Comparison of ENCODE assay signal across 8 cellular contexts in genomic region chr11:100681064-100681502, GRCh38. TPM values are rescaled to one million over a fixed set of nuclear protein-coding genes. Genes with fewer than 3 reads are reported as not detected.
DNase-seq lines count a peak whose midpoint lies in the region; ATAC-seq, FAIRE-seq and TF ChIP-seq lines count a peak whose summit lies in the region.

No MANE protein-coding gene starts in this region.

- H3K4me1 ChIP-seq in Peyer's patch (no peaks in the 10 kb centered on the region), endothelial cell of umbilical vein (ENCODE audit: control insufficient read depth, extremely low read depth, insufficient read depth, low read length) (no peaks in the 10 kb centered on the region), osteoblast (ENCODE audit: insufficient read depth, low read length) (peaks cover 21% of the 10 kb centered on the region)

- intact Hi-C loops in endothelial cell of umbilical vein (cut with micrococcal nuclease), result no loop called here

- H3K4me3 ChIP-seq in Peyer's patch (no peak overlapping the region), endothelial cell of umbilical vein (replicated peaks in 1 of 3; ENCODE audit: insufficient read depth in 1 of 3, low read depth in 1 of 3, low read length in 3 of 3) (no peak overlapping the region), osteoblast (ENCODE audit: insufficient read depth, low read length) (no peak overlapping the region), coronary artery (no peak overlapping the region)

- H3K9me1 ChIP-seq in endothelial cell of umbilical vein (replicated peaks; ENCODE audit: control insufficient read depth, extremely low read depth, insufficient read depth, low read length), result no peaks in the 10 kb centered on the region

- CTCF ChIA-PET in endothelial cell of umbilical vein (lab: Charles Lee), result interaction anchor here (0.8 to 7.3 kb wide), 9 partner anchors 12 to 168 kb away, joined by 3 to 74 read pairs (median 3); no protein-coding TSS in a partner anchor

- POLR2A ChIA-PET in endothelial cell of umbilical vein (lab: Charles Lee), result no interaction called here

- H3K9me3 ChIP-seq in Peyer's patch (no peaks in the 10 kb centered on the region), endothelial cell of umbilical vein (replicated peaks; ENCODE audit: control insufficient read depth, insufficient read depth, low read length) (no peaks in the 10 kb centered on the region), osteoblast (ENCODE audit: low read depth, low read length) (no peaks in the 10 kb centered on the region)

- no peak for FAIRE-seq in endothelial cell of umbilical vein (lab: Jason Lieb, UNC)

- dilution Hi-C loops in endothelial cell of umbilical vein (cut with MboI; ENCODE audit: extremely low pct_ligation_motif_present, low sequenced_read_pairs), result no loop called here

- TF ChIP-seq POLR2A in Peyer's patch (IDR thresholded peaks at IDR 0.05) (no peak), endothelial cell of umbilical vein (IDR thresholded peaks at IDR 0.05; ENCODE audit: low read depth, low read length) (no peak)

- H3K4me2 ChIP-seq in endothelial cell of umbilical vein (ENCODE audit: insufficient read depth, low read length), result no peak overlapping the region
- H3K4me2 ChIP-seq in osteoblast (ENCODE audit: insufficient read depth, low read length), result peak overlapping the region; percentile 67

- TF ChIP-seq CTCF in GM10266 (IDR thresholded peaks at IDR 0.05; ENCODE audit: control insufficient read depth, insufficient read depth, low read depth, missing control alignments) (no peak), Peyer's patch (IDR thresholded peaks at IDR 0.05) (no peak), endothelial cell of umbilical vein (IDR thresholded peaks at IDR 0.05; ENCODE audit: extremely low read depth in 1 of 2, insufficient read depth in 1 of 2, low read depth in 1 of 2, low read length in 2 of 2) (no peak), osteoblast (IDR thresholded peaks at IDR 0.05; ENCODE audit: extremely low read depth, low read depth, low read length) (no peak), coronary artery (IDR thresholded peaks at IDR 0.05) (no peak)

- peak overlapping the region; percentile 41 for H2AFZ ChIP-seq in endothelial cell of umbilical vein (ENCODE audit: low read depth, low read length)
- peak overlapping the region; percentile 83 for H2AFZ ChIP-seq in osteoblast (ENCODE audit: low read length)

- no peaks in the 10 kb centered on the region for H4K20me1 ChIP-seq in endothelial cell of umbilical vein (replicated peaks; ENCODE audit: control insufficient read depth, extremely low read depth, insufficient read depth, low read length)
- no peaks in the 10 kb centered on the region for H4K20me1 ChIP-seq in osteoblast (ENCODE audit: insufficient read depth, low read length)

- DNase-seq in GM10266 (ENCODE audit: extremely low spot score), result peak; percentile 74
- peak; percentile 75 to 94 (median 88) for DNase-seq in Peyer's patch
- no peak for DNase-seq in endothelial cell of umbilical vein (ENCODE audit: low read depth, low spot score)
- no peak for DNase-seq in osteoblast (ENCODE audit: insufficient read length, low spot score, missing footprints)
- DNase-seq in coronary artery (ENCODE audit: low spot score), result no peak
- no peak for DNase-seq in DMS114 treated with DMSO at 0.1 percent for 48 hours (lab: John Stamatoyannopoulos, UW; ENCODE audit: unreplicated experiment)

- peak overlapping the region in 2 of 4 donors; percentile 12 to 36 for H3K27ac ChIP-seq in Peyer's patch
- no peak overlapping the region for H3K27ac ChIP-seq in endothelial cell of umbilical vein (ENCODE audit: insufficient read depth, low read depth, low read length)
- no peak overlapping the region for H3K27ac ChIP-seq in osteoblast (ENCODE audit: low read depth, low read length)
- H3K27ac ChIP-seq in coronary artery, result no peak overlapping the region

- H3K9ac ChIP-seq in endothelial cell of umbilical vein (replicated peaks; ENCODE audit: extremely low read depth, insufficient read depth, low read length), result no peak overlapping the region

- ATAC-seq in GM21526 (IDR thresholded peaks at IDR 0.05; ENCODE audit: low FRiP score, unreplicated experiment) (peak; percentile 99), HG03575 (IDR thresholded peaks at IDR 0.05; ENCODE audit: extremely low read depth, insufficient number of reproducible peaks, low FRiP score, unreplicated experiment) (peak; percentile 100)

- H3K79me2 ChIP-seq in endothelial cell of umbilical vein (ENCODE audit: control insufficient read depth, insufficient read depth, low read length) (no peaks in the 10 kb centered on the region), osteoblast (ENCODE audit: insufficient read depth, low read length) (no peaks in the 10 kb centered on the region)

- H3K36me3 ChIP-seq in Peyer's patch (no peaks in the 10 kb centered on the region), endothelial cell of umbilical vein (ENCODE audit: control insufficient read depth in 2 of 2, extremely low read depth in 1 of 2, insufficient read depth in 2 of 2, low read length in 2 of 2) (no peaks in the 10 kb centered on the region), osteoblast (ENCODE audit: insufficient read depth, low read length) (no peaks in the 10 kb centered on the region)

- no TSS peak for BruUV-seq in endothelial cell of umbilical vein (replicated peaks; lab: Mats Ljungman, UMichigan)

- H3K27me3 ChIP-seq in Peyer's patch (no peaks in the 10 kb centered on the region), endothelial cell of umbilical vein (ENCODE audit: control insufficient read depth in 2 of 2, insufficient read depth in 2 of 2, low read length in 2 of 2) (no peaks in the 10 kb centered on the region), osteoblast (ENCODE audit: insufficient read depth, low read length) (no peaks in the 10 kb centered on the region)

TF ChIP-seq in endothelial cell of umbilical vein, 7 proteins besides CTCF, POLR2A, EP300 and RAD21:
- TF ChIP-seq, protein P1, sequence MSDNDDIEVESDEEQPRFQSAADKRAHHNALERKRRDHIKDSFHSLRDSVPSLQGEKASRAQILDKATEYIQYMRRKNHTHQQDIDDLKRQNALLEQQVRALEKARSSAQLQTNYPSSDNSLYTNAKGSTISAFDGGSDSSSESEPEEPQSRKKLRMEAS (IDR thresholded peaks at IDR 0.05; ENCODE audit: insufficient read depth, insufficient read length), result no peak
- TF ChIP-seq GATA2 (IDR thresholded peaks at IDR 0.05; ENCODE audit: insufficient read depth, insufficient read length, low read depth, low read length) (no peak), FOS (IDR thresholded peaks at IDR 0.05; ENCODE audit: borderline replicate concordance, insufficient read depth, low read length) (no peak), MYC (IDR thresholded peaks at IDR 0.05; ENCODE audit: low read depth, low read length) (no peak), EZH2 (IDR thresholded peaks at IDR 0.05; ENCODE audit: borderline replicate concordance, low read depth, low read length, severe bottlenecking) (no peak), POLR2AphosphoS5 (IDR thresholded peaks at IDR 0.05; ENCODE audit: insufficient read depth, low read depth, low read length) (no peak), JUN (IDR thresholded peaks at IDR 0.05; ENCODE audit: borderline replicate concordance, insufficient read depth, insufficient read length, low read depth) (no peak)

RNA-seq across cellular contexts. Expression of gene ARHGAP42, which starts 6.0 kb away (rescaled TPM):
- total RNA-seq in Peyer's patch (10 to 100 TPM; 24.5 to 49.5 (median 26.7) TPM), endothelial cell of umbilical vein (2.4 and 6.6 TPM in 2 replicates), osteoblast (9.4 and 10.9 TPM in 2 replicates)
- polyA plus RNA-seq in endothelial cell of umbilical vein, result 1.8 TPM in 2 replicates
- polyA plus RNA-seq in endothelial cell of umbilical vein (2011; cell fraction: cytosol; rRNA removed), result 1.8 and 1.9 TPM in 2 replicates
- 5.4 and 6.3 TPM in 2 replicates for polyA plus RNA-seq in endothelial cell of umbilical vein (2011; cell fraction: nucleus; rRNA removed)
- polyA plus RNA-seq in endothelial cell of umbilical vein (2012), result 2.8 and 3.6 TPM in 2 replicates
- 4.1 and 8.5 TPM in 2 replicates for polyA minus RNA-seq in endothelial cell of umbilical vein
- 4.4 TPM for polyA minus RNA-seq in endothelial cell of umbilical vein (2011; cell fraction: cytosol; rRNA and poly(A)+ RNA removed)
- polyA minus RNA-seq in endothelial cell of umbilical vein (2011; cell fraction: nucleus; rRNA and poly(A)+ RNA removed), result 11.3 and 13.6 TPM in 2 replicates

Comparison
In these comparisons a context has a peak if more than half of its experiments do, and no peak if none do; other contexts are left out.
1. DNase-seq: peak in GM10266 (single experiment) and Peyer's patch (3 of 3); none in endothelial cell of umbilical vein (single experiment), osteoblast (single experiment), coronary artery (single experiment) and DMS114 treated with DMSO at 0.1 percent for 48 hours (single experiment).